8 cellular contexts compared by ENCODE assay signal in genomic region chr2:97663962-97664635, GRCh38. TPM values are rescaled to one million over a fixed set of nuclear protein-coding genes. Genes with fewer than 3 reads are reported as not detected.
A peak's percentile ranks its signal among the peaks of the same experiment; 100 is the strongest.
DNase-seq lines count a peak whose midpoint lies in the region; ATAC-seq and TF ChIP-seq lines count a peak whose summit lies in the region.

ACTR1B (minus strand) TSS chr2:97664044; CDS start chr2:97663890, 154 bp downstream.

- intact Hi-C loops in left cardiac atrium (cut with DNase I): loop anchor here in 1 of 2 donors (2.0 kb wide), 2 partner anchors 19 to 31 kb away; no protein-coding TSS in a partner anchor
- intact Hi-C loops in posterior vena cava (cut with DNase I): no loop called here
- intact Hi-C loops in upper lobe of right lung (cut with DNase I): no loop called here

- peak within 1 kb of the TSS; percentile 67 for H3K4me3 ChIP-seq in upper lobe of right lung

- no peaks in the 10 kb centered on the region for H3K9me3 Mint-ChIP-seq in T-helper 1 cell treated with Interleukin-12 subunit alpha and Interleukin-12 subunit beta and Interleukin-4 antibody, amounts not matched to agents 30 μg/mL and 1 μg/mL, for 36 hours

- H3K36me3 ChIP-seq in upper lobe of right lung: peaks cover 2% of the 10 kb centered on the region

- peaks cover 20% of the 10 kb centered on the region for H3K4me1 ChIP-seq in upper lobe of right lung

- no peaks in the 10 kb centered on the region for H3K27me3 Mint-ChIP-seq in T-helper 1 cell treated with Interleukin-12 subunit alpha and Interleukin-12 subunit beta and Interleukin-4 antibody, amounts not matched to agents 30 μg/mL and 1 μg/mL, for 36 hours (ENCODE audit: low read depth)

- H3K27ac ChIP-seq in upper lobe of right lung: peak within 1 kb of the TSS; percentile 97

- H3K4me3 Mint-ChIP-seq in T-helper 1 cell treated with Interleukin-12 subunit alpha and Interleukin-12 subunit beta and Interleukin-4 antibody, amounts not matched to agents 30 μg/mL and 1 μg/mL, for 36 hours: peak within 1 kb of the TSS; percentile 92

- no peaks in the 10 kb centered on the region for H3K9me3 ChIP-seq in upper lobe of right lung

- H3K4me1 Mint-ChIP-seq in T-helper 1 cell treated with Interleukin-12 subunit alpha and Interleukin-12 subunit beta and Interleukin-4 antibody, amounts not matched to agents 30 μg/mL and 1 μg/mL, for 36 hours (ENCODE audit: low read depth): peaks cover 23% of the 10 kb centered on the region

- peaks cover 11% of the 10 kb centered on the region for H3K36me3 Mint-ChIP-seq in T-helper 1 cell treated with Interleukin-12 subunit alpha and Interleukin-12 subunit beta and Interleukin-4 antibody, amounts not matched to agents 30 μg/mL and 1 μg/mL, for 36 hours (ENCODE audit: low read depth)

- DNase-seq in NCI-H1694 (lab: John Stamatoyannopoulos, UW): peak; percentile 97
- DNase-seq in amniotic stem cell (lab: John Stamatoyannopoulos, UW): peak; percentile 95
- DNase-seq in left cardiac atrium: peak; percentile 98
- DNase-seq in posterior vena cava (ENCODE audit: low spot score): peak; percentile 98
- DNase-seq in upper lobe of right lung: peak; percentile 99

- peak; percentile 63 for TF ChIP-seq CTCF in upper lobe of right lung (IDR thresholded peaks at IDR 0.05)

- ATAC-seq in HG02885 (IDR thresholded peaks at IDR 0.05; ENCODE audit: poor library complexity, unreplicated experiment) (peak; percentile 86), left cardiac atrium (peak; percentile 95 to 96), upper lobe of right lung (peak; percentile 95)

- TF ChIP-seq POLR2A in GM15510 (IDR thresholded peaks at IDR 0.05; ENCODE audit: borderline replicate concordance, extremely low read depth, insufficient read length): peak; percentile 60

- peak within 1 kb of the TSS; percentile 98 for H3K27ac Mint-ChIP-seq in T-helper 1 cell treated with Interleukin-12 subunit alpha and Interleukin-12 subunit beta and Interleukin-4 antibody, amounts not matched to agents 30 μg/mL and 1 μg/mL, for 36 hours

- no peaks in the 10 kb centered on the region for H3K27me3 ChIP-seq in upper lobe of right lung

RNA-seq across cellular contexts. Expression of gene ACTR1B, which starts in this region (rescaled TPM):
- 10 to 100 TPM; 51.0 to 65.3 TPM for total RNA-seq in left cardiac atrium
- 10 to 100 TPM; 45.3 to 61.1 TPM for total RNA-seq in posterior vena cava
- total RNA-seq in upper lobe of right lung: 60.7 TPM

Comparison
In these comparisons a context has a peak if more than half of its experiments do, and no peak if none do; other contexts are left out.
1. Peak in every context shown above with its lines: DNase-seq, ATAC-seq, H3K4me3 ChIP-seq and H3K27ac ChIP-seq.